Comparison of ENCODE assay signal across 21 cellular contexts in genomic region chr19:3619631-3620012, GRCh38. TPM values are rescaled to one million over a fixed set of nuclear protein-coding genes. Genes with fewer than 3 reads are reported as not detected.
"Had no signal": no experiment of that assay in that cellular context is flagged by ENCODE, and none has a peak within 500 bp of the region (broad histone marks: within the 10 kb centered on the region; RNA-seq: fewer than 3 reads in every experiment).

No MANE protein-coding gene starts in this region.

- H2AFZ ChIP-seq: parathyroid adenoma had no signal

- H3K36me3 ChIP-seq: transverse colon, uterus had no signal

- H3K9ac ChIP-seq: parathyroid adenoma had no signal

- ATAC-seq: gastrocnemius medialis; left lobe of liver; mucosa of descending colon; natural killer cell treated with Interleukin-12 subunit alpha and Interleukin-12 subunit beta and Interleukin-15 and Interleukin-18, amount 100 ng/mL, for 72 hours; stimulated activated memory B cell treated with anti-CD40 and anti-IgM and Interleukin-4, amounts not matched to agents 10 μg/mL and 1 μg/mL and 100 μg/mL, for 72 hours; upper lobe of right lung had no signal

- H3K4me3 ChIP-seq: dorsolateral prefrontal cortex, gastrocnemius medialis, lung, mucosa of descending colon, psoas muscle, skin epidermis, spleen, suprapubic skin, transverse colon, upper lobe of right lung, uterus had no signal

- H3K27ac ChIP-seq: gastrocnemius medialis, parathyroid adenoma, psoas muscle, skin epidermis, spleen, suprapubic skin, transverse colon, upper lobe of right lung, uterus had no signal

- H3K27me3 ChIP-seq: dorsolateral prefrontal cortex, gastrocnemius medialis, spleen, suprapubic skin, transverse colon, upper lobe of right lung, uterus had no signal

- DNase-seq: effector CD4-positive, alpha-beta T cell; foreskin fibroblast; head of caudate nucleus; naive B cell; spleen; stimulated activated CD4-positive, alpha-beta T cell treated with anti-CD3 and anti-CD28 coated beads, Interleukin-4, amount 100 ng/mL, for 4 hours; transverse colon; upper lobe of right lung; uterus had no signal

- H3K9me3 ChIP-seq: gastrocnemius medialis, mucosa of descending colon, psoas muscle, spleen, suprapubic skin, transverse colon, upper lobe of right lung, uterus had no signal

RNA-seq across cellular contexts. Expression of gene TBXA2R, which starts 12.9 kb away (rescaled TPM):
- polyA plus RNA-seq: keratinocyte had no signal

RNA-seq across cellular contexts. Expression of gene GIPC3, which starts 34.3 kb away (rescaled TPM):
- polyA plus RNA-seq: keratinocyte had no signal
